ENCODE assay signal across 12 cellular contexts in genomic region chr15:22780267-22780666, GRCh38. TPM values are rescaled to one million over a fixed set of nuclear protein-coding genes. Genes with fewer than 3 reads are reported as not detected.
DNase-seq lines count a peak whose midpoint lies in the region; ATAC-seq, FAIRE-seq and TF ChIP-seq lines count a peak whose summit lies in the region.
"Had no signal": no experiment of that assay in that cellular context is flagged by ENCODE, and none has a peak within 500 bp of the region (broad histone marks: within the 10 kb centered on the region; RNA-seq: fewer than 3 reads in every experiment).

No MANE protein-coding gene starts in this region.

- TF ChIP-seq CTCF in A549 (IDR thresholded peaks at IDR 0.05) (no peak), PC-3 (conservative IDR thresholded peaks at IDR 0.05; ENCODE audit: low read depth, low read length) (no peak), heart right ventricle (IDR thresholded peaks at IDR 0.05) (no peak)

- H3K79me2 ChIP-seq in PC-3 (ENCODE audit: low read length), result no peaks in the 10 kb centered on the region

- H3K4me2 ChIP-seq in A549 (peak overlapping the region; percentile 24; the same call in 2 of the 3 replicates), PC-3 (ENCODE audit: low read length) (peak overlapping the region; percentile 45; the same call in 1 of the 2 replicates)

- H3K4me1 ChIP-seq in A549, result peaks cover 12% of the 10 kb centered on the region
- H3K4me1 ChIP-seq in PC-3 (ENCODE audit: insufficient read depth, low read length), result peaks cover 14% of the 10 kb centered on the region
- H3K4me1 ChIP-seq in heart right ventricle, result peaks cover 0 to 6% (median 0%) of the 10 kb centered on the region in 9 donors

- H3K27ac ChIP-seq in A549 (no peak overlapping the region), PC-3 (ENCODE audit: low read length) (peak overlapping the region; percentile 38), heart right ventricle (no peak overlapping the region)
- H3K27ac ChIP-seq: left ventricle myocardium inferior had no signal

- BruUV-seq in PC-3 (replicated peaks; lab: Mats Ljungman, UMichigan), result no TSS peak

- no peak overlapping the region for H3K9ac ChIP-seq in PC-3 (ENCODE audit: low read length)

- H3K4me3 ChIP-seq in A549 (no peak overlapping the region), PC-3 (ENCODE audit: low read length) (no peak overlapping the region), heart right ventricle (no peak overlapping the region)
- H3K4me3 ChIP-seq: left ventricle myocardium inferior had no signal

- H3K9me3 ChIP-seq in A549 (no peaks in the 10 kb centered on the region), PC-3 (ENCODE audit: low read length) (no peaks in the 10 kb centered on the region), heart right ventricle (no peaks in the 10 kb centered on the region)
- H3K9me3 ChIP-seq: left ventricle myocardium inferior had no signal

- H3K9me2 ChIP-seq in PC-3 (replicated peaks; ENCODE audit: low read length), result no peaks in the 10 kb centered on the region

- no peaks in the 10 kb centered on the region for H3F3A ChIP-seq in PC-3 (ENCODE audit: low read length, unreplicated experiment)

- H4K20me1 ChIP-seq in PC-3 (ENCODE audit: low read length), result no peaks in the 10 kb centered on the region

- TF ChIP-seq EP300 in A549 (IDR thresholded peaks at IDR 0.05), result no peak

- H2AFZ ChIP-seq in PC-3 (ENCODE audit: low read length), result no peak overlapping the region

- CTCF ChIA-PET in A549 (lab: Yijun Ruan, JAX) (no interaction called here), PC-3 (lab: Charles Lee) (no interaction called here)

- no peak for DNase-seq in A549 (ENCODE audit: low read depth in 1 of 2, low spot score in 1 of 2)
- DNase-seq in PC-3, result peak; percentile 60
- DNase-seq in COR-L47 (lab: John Stamatoyannopoulos, UW), result no peak
- no peak for DNase-seq in heart right ventricle
- DNase-seq in Kasumi-1 (lab: John Stamatoyannopoulos, UW), result no peak
- no peak for DNase-seq in NOMO-1 treated with DMSO at 0.1 percent for 48 hours (lab: John Stamatoyannopoulos, UW; ENCODE audit: unreplicated experiment)
- DNase-seq: activated naive CD8-positive, alpha-beta T cell treated with anti-CD3 and anti-CD28 coated beads, Interleukin-2, amount 10 ng/mL, durations not matched to agents 7 days and 5 days; CD8-positive, alpha-beta memory T cell; left ventricle myocardium inferior; NCI-H345 had no signal

- no peak for TF ChIP-seq RAD21 in A549 (conservative IDR thresholded peaks at IDR 0.05 in 1 of 2, IDR thresholded peaks at IDR 0.05 in 1 of 2)

- H3K36me3 ChIP-seq in PC-3 (ENCODE audit: low read depth, low read length) (no peaks in the 10 kb centered on the region), heart right ventricle (no peaks in the 10 kb centered on the region)
- H3K36me3 ChIP-seq: left ventricle myocardium inferior had no signal

- TF ChIP-seq POLR2A in A549 (IDR thresholded peaks at IDR 0.05; ENCODE audit: low read length), result no peak

- intact Hi-C loops in PC-3 (cut with micrococcal nuclease), result no loop called here
- intact Hi-C loops in heart right ventricle (cut with DNase I), result loop anchor here in 1 of 10 donors (10.0 kb wide), 1 partner anchor 55 kb away; the partner anchor contains the start of gene NIPA2

- FAIRE-seq in A549 (lab: Jason Lieb, UNC), result peak; percentile 39

- POLR2A ChIA-PET in A549 (lab: Yijun Ruan, JAX) (no interaction called here), PC-3 (lab: Charles Lee; ENCODE audit: unreplicated experiment) (no interaction called here)

- WGBS in A549 (ENCODE audit: missing lambda C conversion rate), result 67% methylated on average over 2 of the region's 2 CpGs
- 81 to 87% methylated on average over 2 of the region's 2 CpGs for WGBS in heart right ventricle, 2 donors

- H3K27me3 ChIP-seq in PC-3 (ENCODE audit: low read length), result no peaks in the 10 kb centered on the region
- H3K27me3 ChIP-seq in heart right ventricle, result no peaks in the 10 kb centered on the region

- ATAC-seq in A549 (no peak), GM18861 (IDR thresholded peaks at IDR 0.05; ENCODE audit: unreplicated experiment) (peak; percentile 73), HG02884 (IDR thresholded peaks at IDR 0.05; ENCODE audit: unreplicated experiment) (peak; percentile 84), PC-3 (peak; percentile 92), heart right ventricle (no peak)

TF ChIP-seq in A549, 52 proteins besides CTCF, POLR2A, EP300 and RAD21:
- TF ChIP-seq JUN (IDR thresholded peaks at IDR 0.05) (no peak), MAFK (IDR thresholded peaks at IDR 0.05; ENCODE audit: partially characterized antibody) (peak; percentile 55), JUNB (IDR thresholded peaks at IDR 0.05) (0 out of 2 replicates have a peak, but pooled peaks have one; percentile 19)

RNA-seq across cellular contexts. Expression of gene NIPA1, which starts 6.2 kb away (rescaled TPM):
- polyA plus RNA-seq in A549 (2011; rRNA removed) (44.6 and 47.8 TPM in 2 replicates), A549 (2017; fragmentation: RNase III; extraction: RNeasy Plus Mini Kit Qiagen cat#74134 plus additional on column Dnase treatment) (21.8 to 23.3 TPM (median 22.0 TPM) in 3 replicates), heart right ventricle (1 to 10 TPM; 3.6 to 4.5 TPM)
- 23.6 and 29.7 TPM in 2 replicates for polyA plus RNA-seq in A549 (2012; cell fraction: cytosol; rRNA removed)
- polyA plus RNA-seq in A549 (2012; cell fraction: nucleus; rRNA removed), result 20.2 and 29.1 TPM in 2 replicates
- 71.1 and 71.2 TPM in 2 replicates for polyA minus RNA-seq in A549 (2011; rRNA and poly(A)+ RNA removed)
- total RNA-seq in PC-3 (2014; rRNA removed) (22.3 and 25.2 TPM in 2 replicates), heart right ventricle (1 to 10 TPM; 3.9 to 7.7 (median 5.6) TPM)

RNA-seq across cellular contexts. Expression of gene NIPA2, which starts 58.2 kb away (rescaled TPM):
- polyA plus RNA-seq in A549 (2011; rRNA removed) (94.0 and 153 TPM in 2 replicates), A549 (2017; fragmentation: RNase III; extraction: RNeasy Plus Mini Kit Qiagen cat#74134 plus additional on column Dnase treatment) (111 to 123 TPM (median 120 TPM) in 3 replicates), heart right ventricle (10 to 100 TPM in 1 of 2 donors, 1 to 10 TPM in 1; 4.7 to 24.6 TPM)
- 60.8 and 77.2 TPM in 2 replicates for polyA plus RNA-seq in A549 (2012; cell fraction: cytosol; rRNA removed)
- polyA plus RNA-seq in A549 (2012; cell fraction: nucleus; rRNA removed), result 31.2 and 45.5 TPM in 2 replicates
- polyA minus RNA-seq in A549 (2011; rRNA and poly(A)+ RNA removed), result 63.2 and 69.5 TPM in 2 replicates
- total RNA-seq in PC-3 (2014; rRNA removed) (108 and 115 TPM in 2 replicates), heart right ventricle (10 to 100 TPM; 16.3 to 30.3 (median 19.3) TPM)

Comparison
In these comparisons a context has a peak if more than half of its experiments do, and no peak if none do; other contexts are left out.
1. ATAC-seq: peak in GM18861 (single experiment), HG02884 (single experiment) and PC-3 (single experiment); none in A549 (0 of 2) and heart right ventricle (0 of 8).